In genomic region chr21:38813554-38813953, GRCh38 we compare ENCODE assay signal across 16 cellular contexts. TPM values are rescaled to one million over a fixed set of nuclear protein-coding genes. Genes with fewer than 3 reads are reported as not detected.
DNase-seq lines count a peak whose midpoint lies in the region; ATAC-seq and TF ChIP-seq lines count a peak whose summit lies in the region.
"Had no signal": no experiment of that assay in that cellular context is flagged by ENCODE, and none has a peak within 500 bp of the region (broad histone marks: within the 10 kb centered on the region; RNA-seq: fewer than 3 reads in every experiment).

No MANE protein-coding gene starts in this region.

- DNase-seq in COR-L47 (lab: John Stamatoyannopoulos, UW) (peak; percentile 36), NCI-H2227 treated with DMSO at 0.1 percent for 48 hours (lab: John Stamatoyannopoulos, UW) (peak; percentile 67), SKM-1 (lab: John Stamatoyannopoulos, UW; ENCODE audit: unreplicated experiment) (no peak), SW 1271 (lab: John Stamatoyannopoulos, UW) (no peak), NCI-H1436 (lab: John Stamatoyannopoulos, UW) (no peak)
- no peak for DNase-seq in activated naive CD4-positive, alpha-beta T cell treated with anti-CD3 and anti-CD28 coated beads, Interleukin-2, amount 50 U/mL, for 16 hours
- DNase-seq: activated CD8-positive, alpha-beta memory T cell treated with anti-CD3 and anti-CD28 coated beads, Interleukin-2, amount 10 ng/mL, durations not matched to agents 7 days and 5 days; activated naive CD4-positive, alpha-beta T cell treated with anti-CD3 and anti-CD28 coated beads for 36 hours; HFFc6; NCI-H526; testis had no signal

- no peak for TF ChIP-seq CTCF in gastroesophageal sphincter (IDR thresholded peaks at IDR 0.05)

- H3K4me3 ChIP-seq in gastroesophageal sphincter, result no peak overlapping the region
- no peak overlapping the region for H3K4me3 ChIP-seq in muscle layer of colon (ENCODE audit: low read depth in 1 of 2, low read length in 2 of 2)
- H3K4me3 ChIP-seq: lung, SJSA1, testis had no signal

- ATAC-seq in gastroesophageal sphincter, result no peak
- ATAC-seq: activated CD8-positive, alpha-beta memory T cell treated with anti-CD3 and anti-CD28 coated beads, Interleukin-2, amount 10 ng/mL, durations not matched to agents 7 days and 5 days had no signal

- WGBS in gastroesophageal sphincter (ENCODE audit: low coverage in 1 of 2), 2 donors, result 72 to 76% methylated on average over 6 to 8 of the region's 8 CpGs

- peak overlapping the region in 3 of 4 donors; percentile 37 to 94 (median 38) for H3K27ac ChIP-seq in gastroesophageal sphincter
- peak overlapping the region; percentile 77 for H3K27ac ChIP-seq in muscle layer of colon (ENCODE audit: low read depth, low read length)
- H3K27ac ChIP-seq: neutrophil, testis had no signal

- H3K4me1 ChIP-seq in gastroesophageal sphincter, result peaks cover 2 to 79% (median 10%) of the 10 kb centered on the region in 3 donors
- peaks cover 64% of the 10 kb centered on the region for H3K4me1 ChIP-seq in muscle layer of colon (ENCODE audit: insufficient read depth, low read length)
- H3K4me1 ChIP-seq: testis had no signal

- H3K36me3 ChIP-seq in gastroesophageal sphincter (peaks cover 0 to 83% of the 10 kb centered on the region in 2 donors), muscle layer of colon (ENCODE audit: insufficient read depth, low read length) (peaks cover 64% of the 10 kb centered on the region)

- H3K9ac ChIP-seq in muscle layer of colon (ENCODE audit: low read length), result no peak overlapping the region

- H3K9me3 ChIP-seq in gastroesophageal sphincter (no peaks in the 10 kb centered on the region), muscle layer of colon (ENCODE audit: low read length) (no peaks in the 10 kb centered on the region)
- H3K9me3 ChIP-seq: neutrophil, SJSA1, testis had no signal

- no peak for TF ChIP-seq POLR2A in gastroesophageal sphincter (IDR thresholded peaks at IDR 0.05)

- no peaks in the 10 kb centered on the region for H3K27me3 ChIP-seq in gastroesophageal sphincter
- no peaks in the 10 kb centered on the region for H3K27me3 ChIP-seq in muscle layer of colon (ENCODE audit: control insufficient read depth in 1 of 2, insufficient read depth in 2 of 2, low read length in 2 of 2)
- H3K27me3 ChIP-seq: neutrophil, SJSA1, testis had no signal

- no peak for TF ChIP-seq EP300 in gastroesophageal sphincter (IDR thresholded peaks at IDR 0.05)

RNA-seq across cellular contexts. Expression of gene ETS2, which starts 7.8 kb away (rescaled TPM):
- total RNA-seq in gastroesophageal sphincter, result 100 to 1,000 TPM in 1 of 4 donors, 10 to 100 TPM in 3; 50.9 to 169 (median 63.5) TPM

Comparison
In these comparisons a context has a peak if more than half of its experiments do, and no peak if none do; other contexts are left out.
1. DNase-seq: peak in COR-L47 (single experiment) and NCI-H2227 treated with DMSO at 0.1 percent for 48 hours (single experiment); none in SKM-1 (single experiment), SW 1271 (0 of 2), NCI-H1436 (single experiment) and activated naive CD4-positive, alpha-beta T cell treated with anti-CD3 and anti-CD28 coated beads, Interleukin-2, amount 50 U/mL, for 16 hours (single experiment).